9 cellular contexts compared by ENCODE assay signal in the genomic region with DNA sequence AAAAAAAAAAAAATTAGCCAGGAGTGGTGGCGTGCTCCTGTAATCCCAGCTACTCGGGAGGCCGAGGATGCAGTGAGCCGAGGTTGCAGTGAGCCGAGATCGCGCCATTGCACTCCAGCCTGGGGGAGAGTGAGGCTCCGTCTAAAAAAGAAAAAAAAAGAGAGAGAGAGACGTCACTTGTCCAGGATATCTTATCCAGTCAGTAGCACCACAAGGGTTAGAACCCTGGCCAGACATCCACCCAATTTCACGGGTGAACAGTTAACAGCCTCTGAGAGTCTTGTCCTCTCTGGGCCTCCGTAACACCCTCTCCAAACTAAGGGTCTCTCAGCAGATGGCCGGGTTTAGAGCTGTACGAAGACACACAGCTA. TPM values are rescaled to one million over a fixed set of nuclear protein-coding genes. Genes with fewer than 3 reads are reported as not detected.
A peak's percentile ranks its signal among the peaks of the same experiment; 100 is the strongest.
DNase-seq lines count a peak whose midpoint lies in the region; ATAC-seq and TF ChIP-seq lines count a peak whose summit lies in the region.
"Had no signal": no experiment of that assay in that cellular context is flagged by ENCODE, and none has a peak within 500 bp of the region (broad histone marks: within the 10 kb centered on the region; RNA-seq: fewer than 3 reads in every experiment).

No MANE protein-coding gene starts in this region.

- WGBS in HUES64: 59% methylated on average over 13 of the region's 13 CpGs

- H3K4me1 Mint-ChIP-seq in CD4-positive, CD25-positive, alpha-beta regulatory T cell: peaks cover 0 to 54% (median 29%) of the 10 kb centered on the region in 4 donors
- H3K4me1 Mint-ChIP-seq in dendritic cell treated with granulocyte-macrophage colony-stimulating factor and Interleukin-4, amounts not matched to agents 40 ng/mL and 50 ng/mL, for 4 days (ENCODE audit: low read depth): peaks cover 42% of the 10 kb centered on the region

- H3K36me3 ChIP-seq in CD4-positive, CD25-positive, alpha-beta regulatory T cell (ENCODE audit: control insufficient read depth, insufficient read depth, low read length): peaks cover 9% of the 10 kb centered on the region
- peaks cover 7% of the 10 kb centered on the region for H3K36me3 ChIP-seq in HUES64 (ENCODE audit: insufficient read depth, low read length)
- no peaks in the 10 kb centered on the region for H3K36me3 ChIP-seq in neural cell (ENCODE audit: insufficient read depth, low read length)

- H3K27me3 Mint-ChIP-seq in CD4-positive, CD25-positive, alpha-beta regulatory T cell: peaks cover 4% of the 10 kb centered on the region
- no peaks in the 10 kb centered on the region for H3K27me3 Mint-ChIP-seq in dendritic cell treated with granulocyte-macrophage colony-stimulating factor and Interleukin-4, amounts not matched to agents 40 ng/mL and 50 ng/mL, for 4 days

- intact Hi-C loops in dendritic cell treated with granulocyte-macrophage colony-stimulating factor and Interleukin-4, amounts not matched to agents 40 ng/mL and 50 ng/mL, for 4 days (cut with micrococcal nuclease): loop anchor here (2.0 to 5.0 kb wide), 2 partner anchors 48 to 63 kb away; partner anchors contain the start of genes RELB and TOMM40

- peak; percentile 1 to 2 for ATAC-seq in CD4-positive, CD25-positive, alpha-beta regulatory T cell (ENCODE audit: low read depth in 2 of 2)
- ATAC-seq in GM21723 (IDR thresholded peaks at IDR 0.05; ENCODE audit: unreplicated experiment): no peak

- TF ChIP-seq RAD21 in neural cell (conservative IDR thresholded peaks at IDR 0.05): no peak

- no peaks in the 10 kb centered on the region for H3K27me3 ChIP-seq in CD4-positive, CD25-positive, alpha-beta regulatory T cell (ENCODE audit: control insufficient read depth, insufficient read depth, low read length)
- H3K27me3 ChIP-seq in HUES64 (ENCODE audit: insufficient read depth, low read length): no peaks in the 10 kb centered on the region
- H3K27me3 ChIP-seq in neural cell (ENCODE audit: insufficient read depth, low read depth, low read length): no peaks in the 10 kb centered on the region

- peak overlapping the region; percentile 97 to 99 (median 97) for H3K27ac Mint-ChIP-seq in CD4-positive, CD25-positive, alpha-beta regulatory T cell
- H3K27ac Mint-ChIP-seq in dendritic cell treated with granulocyte-macrophage colony-stimulating factor and Interleukin-4, amounts not matched to agents 40 ng/mL and 50 ng/mL, for 4 days: peak overlapping the region; percentile 95

- peaks cover 40% of the 10 kb centered on the region for H3K79me2 ChIP-seq in neural cell (replicated peaks; ENCODE audit: insufficient read depth, low read length)

- TF ChIP-seq EP300 in neural cell (conservative IDR thresholded peaks at IDR 0.05; ENCODE audit: poor library complexity, severe bottlenecking): no peak

- peaks cover 37% of the 10 kb centered on the region for H3K4me1 ChIP-seq in CD4-positive, CD25-positive, alpha-beta regulatory T cell (ENCODE audit: control insufficient read depth, insufficient read depth, low read length, poor library complexity, severe bottlenecking)
- H3K4me1 ChIP-seq in HUES64 (ENCODE audit: insufficient read depth, low read length): peaks cover 7% of the 10 kb centered on the region; the same call in 1 of the 2 replicates

- TF ChIP-seq CTCF in neural cell (IDR thresholded peaks at IDR 0.05; ENCODE audit: poor library complexity, severe bottlenecking): no peak

- H3K4me3 ChIP-seq in CD4-positive, CD25-positive, alpha-beta regulatory T cell (ENCODE audit: low read depth, low read length): peak overlapping the region; percentile 98
- peak overlapping the region; percentile 97 for H3K4me3 ChIP-seq in HUES64 (ENCODE audit: low read length)
- H3K4me3 ChIP-seq in neural cell (ENCODE audit: low read length): peak overlapping the region; percentile 99

- H3K27ac ChIP-seq in CD4-positive, CD25-positive, alpha-beta regulatory T cell (ENCODE audit: insufficient read depth, low read length, poor library complexity, severe bottlenecking): peak overlapping the region; percentile 89
- H3K27ac ChIP-seq in HUES64 (ENCODE audit: low read depth, low read length) (peak overlapping the region; percentile 99), neural cell (ENCODE audit: low read length) (peak overlapping the region; percentile 88)

- H3K9me2 ChIP-seq in neural cell (ENCODE audit: insufficient read depth, low read length): no peaks in the 10 kb centered on the region

- no peaks in the 10 kb centered on the region for H3K9me3 Mint-ChIP-seq in CD4-positive, CD25-positive, alpha-beta regulatory T cell
- no peaks in the 10 kb centered on the region for H3K9me3 Mint-ChIP-seq in dendritic cell treated with granulocyte-macrophage colony-stimulating factor and Interleukin-4, amounts not matched to agents 40 ng/mL and 50 ng/mL, for 4 days

- no peaks in the 10 kb centered on the region for H3K36me3 Mint-ChIP-seq in CD4-positive, CD25-positive, alpha-beta regulatory T cell
- H3K36me3 Mint-ChIP-seq in dendritic cell treated with granulocyte-macrophage colony-stimulating factor and Interleukin-4, amounts not matched to agents 40 ng/mL and 50 ng/mL, for 4 days (ENCODE audit: low read depth): peaks cover 41% of the 10 kb centered on the region

- H3F3A ChIP-seq in neural cell (ENCODE audit: insufficient read depth, low read length, poor library complexity, severe bottlenecking): peaks cover 3% of the 10 kb centered on the region

- peak overlapping the region; percentile 94 to 97 (median 96) for H3K4me3 Mint-ChIP-seq in CD4-positive, CD25-positive, alpha-beta regulatory T cell
- H3K4me3 Mint-ChIP-seq in dendritic cell treated with granulocyte-macrophage colony-stimulating factor and Interleukin-4, amounts not matched to agents 40 ng/mL and 50 ng/mL, for 4 days: peak overlapping the region; percentile 94

- H2AFZ ChIP-seq in neural cell (ENCODE audit: low read depth, low read length): peak overlapping the region; percentile 40

- H3K9ac ChIP-seq in HUES64 (ENCODE audit: low read depth, low read length): peak overlapping the region; percentile 97
- H3K9ac ChIP-seq in neural cell (ENCODE audit: low read length): peak overlapping the region; percentile 93

- no peak for DNase-seq in CD4-positive, CD25-positive, alpha-beta regulatory T cell
- DNase-seq in activated effector memory CD4-positive, alpha-beta T cell treated with Interleukin-2 at 50 U/mL for 16 hours: no peak
- no peak for DNase-seq in NCI-H2171 treated with DMSO at 0.1 percent for 48 hours (lab: John Stamatoyannopoulos, UW)
- no peak for DNase-seq in C1 segment of cervical spinal cord (lab: John Stamatoyannopoulos, UW)

- no peaks in the 10 kb centered on the region for H3K9me3 ChIP-seq in CD4-positive, CD25-positive, alpha-beta regulatory T cell (ENCODE audit: control insufficient read depth in 2 of 2, low read length in 2 of 2)
- no peaks in the 10 kb centered on the region for H3K9me3 ChIP-seq in HUES64 (ENCODE audit: insufficient read depth, low read depth, low read length)
- no peaks in the 10 kb centered on the region for H3K9me3 ChIP-seq in neural cell (ENCODE audit: low read length)

- peak overlapping the region; percentile 81 for H3K4me2 ChIP-seq in neural cell (ENCODE audit: low read length)

- no peaks in the 10 kb centered on the region for H4K20me1 ChIP-seq in neural cell (ENCODE audit: insufficient read depth)

TF ChIP-seq in neural cell, 6 proteins besides CTCF, POLR2A, EP300 and RAD21 (continues in another document):
- TF ChIP-seq, protein P1, sequence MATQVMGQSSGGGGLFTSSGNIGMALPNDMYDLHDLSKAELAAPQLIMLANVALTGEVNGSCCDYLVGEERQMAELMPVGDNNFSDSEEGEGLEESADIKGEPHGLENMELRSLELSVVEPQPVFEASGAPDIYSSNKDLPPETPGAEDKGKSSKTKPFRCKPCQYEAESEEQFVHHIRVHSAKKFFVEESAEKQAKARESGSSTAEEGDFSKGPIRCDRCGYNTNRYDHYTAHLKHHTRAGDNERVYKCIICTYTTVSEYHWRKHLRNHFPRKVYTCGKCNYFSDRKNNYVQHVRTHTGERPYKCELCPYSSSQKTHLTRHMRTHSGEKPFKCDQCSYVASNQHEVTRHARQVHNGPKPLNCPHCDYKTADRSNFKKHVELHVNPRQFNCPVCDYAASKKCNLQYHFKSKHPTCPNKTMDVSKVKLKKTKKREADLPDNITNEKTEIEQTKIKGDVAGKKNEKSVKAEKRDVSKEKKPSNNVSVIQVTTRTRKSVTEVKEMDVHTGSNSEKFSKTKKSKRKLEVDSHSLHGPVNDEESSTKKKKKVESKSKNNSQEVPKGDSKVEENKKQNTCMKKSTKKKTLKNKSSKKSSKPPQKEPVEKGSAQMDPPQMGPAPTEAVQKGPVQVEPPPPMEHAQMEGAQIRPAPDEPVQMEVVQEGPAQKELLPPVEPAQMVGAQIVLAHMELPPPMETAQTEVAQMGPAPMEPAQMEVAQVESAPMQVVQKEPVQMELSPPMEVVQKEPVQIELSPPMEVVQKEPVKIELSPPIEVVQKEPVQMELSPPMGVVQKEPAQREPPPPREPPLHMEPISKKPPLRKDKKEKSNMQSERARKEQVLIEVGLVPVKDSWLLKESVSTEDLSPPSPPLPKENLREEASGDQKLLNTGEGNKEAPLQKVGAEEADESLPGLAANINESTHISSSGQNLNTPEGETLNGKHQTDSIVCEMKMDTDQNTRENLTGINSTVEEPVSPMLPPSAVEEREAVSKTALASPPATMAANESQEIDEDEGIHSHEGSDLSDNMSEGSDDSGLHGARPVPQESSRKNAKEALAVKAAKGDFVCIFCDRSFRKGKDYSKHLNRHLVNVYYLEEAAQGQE (IDR thresholded peaks at IDR 0.05; ENCODE audit: borderline replicate concordance): no peak

RNA-seq across cellular contexts. Expression of gene CLPTM1, which starts 0.9 kb away (rescaled TPM):
- 81.5 TPM for total RNA-seq in CD4-positive, CD25-positive, alpha-beta regulatory T cell
- polyA plus RNA-seq in CD4-positive, CD25-positive, alpha-beta regulatory T cell: 10 to 100 TPM; 16.7 to 20.3 (median 19.2) TPM
- polyA plus RNA-seq in HUES64 (2013, experiment 1 of 2): 76.5 TPM
- 67.8 TPM for polyA plus RNA-seq in HUES64 (2013, experiment 2 of 2)
- 12.0 and 15.3 TPM in 2 replicates for polyA plus RNA-seq in neural cell
- 38.5 and 46.5 TPM in 2 replicates for polyA minus RNA-seq in neural cell

RNA-seq across cellular contexts. Expression of gene APOC2, which starts 8.4 kb away (rescaled TPM):
- total RNA-seq in CD4-positive, CD25-positive, alpha-beta regulatory T cell: not detected
- polyA plus RNA-seq in CD4-positive, CD25-positive, alpha-beta regulatory T cell: not detected
- 0.30 TPM for polyA plus RNA-seq in HUES64 (2013, experiment 1 of 2)
- 2.0 TPM for polyA plus RNA-seq in HUES64 (2013, experiment 2 of 2)
- not detected in 2 replicates for polyA plus RNA-seq in neural cell
- polyA minus RNA-seq in neural cell: not detected in 2 replicates
- total RNA-seq: glomerular endothelial cell had no signal

RNA-seq across cellular contexts. Expression of gene APOC4, which starts 12.2 kb away (rescaled TPM):
- not detected for total RNA-seq in CD4-positive, CD25-positive, alpha-beta regulatory T cell
- polyA plus RNA-seq in CD4-positive, CD25-positive, alpha-beta regulatory T cell: not detected
- not detected for polyA plus RNA-seq in HUES64 (2013, experiment 1 of 2)
- polyA plus RNA-seq in HUES64 (2013, experiment 2 of 2): not detected
- not detected in 2 replicates for polyA plus RNA-seq in neural cell
- polyA minus RNA-seq in neural cell: not detected in 2 replicates
- total RNA-seq: glomerular endothelial cell had no signal

RNA-seq across cellular contexts. Expression of gene APOC1, which starts 39.9 kb away (rescaled TPM):
- total RNA-seq in CD4-positive, CD25-positive, alpha-beta regulatory T cell: not detected
- not detected for polyA plus RNA-seq in CD4-positive, CD25-positive, alpha-beta regulatory T cell
- polyA plus RNA-seq in HUES64 (2013, experiment 1 of 2): 64.5 TPM
- 68.9 TPM for polyA plus RNA-seq in HUES64 (2013, experiment 2 of 2)
- not detected in 2 replicates for polyA plus RNA-seq in neural cell
- not detected in 2 replicates for polyA minus RNA-seq in neural cell

RNA-seq across cellular contexts. Expression of gene RELB, which starts 47.0 kb away (rescaled TPM):
- total RNA-seq in CD4-positive, CD25-positive, alpha-beta regulatory T cell: 107 TPM
- 10 to 100 TPM in 2 of 4 donors, 1 to 10 TPM in 2; 5.5 to 11.4 (median 10.2) TPM for polyA plus RNA-seq in CD4-positive, CD25-positive, alpha-beta regulatory T cell
- 6.9 TPM for polyA plus RNA-seq in HUES64 (2013, experiment 1 of 2)
- 7.2 TPM for polyA plus RNA-seq in HUES64 (2013, experiment 2 of 2)
- 1.0 and 1.1 TPM in 2 replicates for polyA plus RNA-seq in neural cell
- 1.5 TPM in 2 replicates for polyA minus RNA-seq in neural cell
